Comparison of ENCODE assay signal across 9 cellular contexts in genomic region chr14:69460093-69460701, GRCh38. TPM values are rescaled to one million over a fixed set of nuclear protein-coding genes. Genes with fewer than 3 reads are reported as not detected.
DNase-seq lines count a peak whose midpoint lies in the region; TF ChIP-seq lines count a peak whose summit lies in the region.
"Had no signal": no experiment of that assay in that cellular context is flagged by ENCODE, and none has a peak within 500 bp of the region (broad histone marks: within the 10 kb centered on the region; RNA-seq: fewer than 3 reads in every experiment).

No MANE protein-coding gene starts in this region.

- WGBS in neuronal stem cell (ENCODE audit: extremely low coverage in 2 of 2, insufficient read length in 2 of 2, insufficient replicate concordance in 1 of 2), 2 donors, result no CpG with 5 or more reads among the region's 4 CpGs

- no peak overlapping the region for H3K4me3 Mint-ChIP-seq in endothelial cell (ENCODE audit: unreplicated experiment)
- H3K4me3 Mint-ChIP-seq: T-helper 1 cell treated with Interleukin-12 subunit alpha and Interleukin-12 subunit beta and Interleukin-4 antibody, amounts not matched to agents 30 μg/mL and 1 μg/mL, for 36 hours had no signal

- H3K9me3 Mint-ChIP-seq in endothelial cell (ENCODE audit: unreplicated experiment), result no peaks in the 10 kb centered on the region
- H3K9me3 Mint-ChIP-seq: T-helper 1 cell treated with Interleukin-12 subunit alpha and Interleukin-12 subunit beta and Interleukin-4 antibody, amounts not matched to agents 30 μg/mL and 1 μg/mL, for 36 hours had no signal

- no peak overlapping the region for H3K23ac ChIP-seq in neuronal stem cell (ENCODE audit: low read depth, low read length, poor library complexity)

- H3K9me3 ChIP-seq in neuronal stem cell (replicated peaks in 1 of 2; ENCODE audit: control insufficient read depth in 2 of 2, insufficient read depth in 1 of 2, low read depth in 1 of 2, low read length in 2 of 2), result no peaks in the 10 kb centered on the region

- no peaks in the 10 kb centered on the region for H3K36me3 Mint-ChIP-seq in endothelial cell (ENCODE audit: low read depth, unreplicated experiment)

- TF ChIP-seq CTCF in HL-60 (IDR thresholded peaks at IDR 0.05; ENCODE audit: insufficient read depth, low read length), result peak; percentile 29
- peak; percentile 60 for TF ChIP-seq CTCF in endothelial cell (IDR thresholded peaks at IDR 0.05; ENCODE audit: unreplicated experiment)

- H3K4me3 ChIP-seq in HL-60 (replicated peaks; ENCODE audit: insufficient read depth, low read length) (no peak overlapping the region), neuronal stem cell (ENCODE audit: low read length in 2 of 2) (no peak overlapping the region)

- H3K27me3 ChIP-seq in HL-60 (ENCODE audit: insufficient read depth, poor library complexity, severe bottlenecking) (no peaks in the 10 kb centered on the region), neuronal stem cell (ENCODE audit: control insufficient read depth in 3 of 3, insufficient read depth in 3 of 3, low read depth in 1 of 3, low read length in 3 of 3) (no peaks in the 10 kb centered on the region)

- no peak overlapping the region for H4K8ac ChIP-seq in neuronal stem cell (ENCODE audit: low read depth, low read length)

- peaks cover 9 to 61% of the 10 kb centered on the region in 2 donors for H3K36me3 ChIP-seq in neuronal stem cell (replicated peaks in 1 of 2; ENCODE audit: control insufficient read depth in 2 of 2, insufficient read depth in 2 of 2, low read length in 2 of 2)

- H2AFZ ChIP-seq in neuronal stem cell (ENCODE audit: low read length), result no peak overlapping the region

- H3K4ac ChIP-seq in neuronal stem cell (ENCODE audit: low read length), result no peak overlapping the region

- H2BK15ac ChIP-seq in neuronal stem cell (ENCODE audit: low read length), result no peak overlapping the region

- no peak overlapping the region for H2BK120ac ChIP-seq in neuronal stem cell (ENCODE audit: low read depth, low read length)

- H2BK12ac ChIP-seq in neuronal stem cell (ENCODE audit: low read length), result no peak overlapping the region

- H3K4me2 ChIP-seq in neuronal stem cell (ENCODE audit: insufficient read depth, low read length, poor library complexity, severe bottlenecking), result no peak overlapping the region

- H3K18ac ChIP-seq in neuronal stem cell (ENCODE audit: low read length), result no peak overlapping the region

- no peak overlapping the region for H3K27ac Mint-ChIP-seq in endothelial cell (ENCODE audit: unreplicated experiment)
- H3K27ac Mint-ChIP-seq: T-helper 1 cell treated with Interleukin-12 subunit alpha and Interleukin-12 subunit beta and Interleukin-4 antibody, amounts not matched to agents 30 μg/mL and 1 μg/mL, for 36 hours had no signal

- no peak overlapping the region for H3K27ac ChIP-seq in HL-60 (replicated peaks)
- no peak overlapping the region for H3K27ac ChIP-seq in neuronal stem cell (replicated peaks; ENCODE audit: low read length)

- H3K9ac ChIP-seq in neuronal stem cell (ENCODE audit: low read depth, low read length, poor library complexity), result no peak overlapping the region

- no peaks in the 10 kb centered on the region for H3K4me1 Mint-ChIP-seq in endothelial cell (ENCODE audit: unreplicated experiment)

- H2AK5ac ChIP-seq in neuronal stem cell (ENCODE audit: low read depth, low read length), result no peak overlapping the region

- H3K27me3 Mint-ChIP-seq in endothelial cell (ENCODE audit: unreplicated experiment), result no peaks in the 10 kb centered on the region

- no peak overlapping the region for H4K91ac ChIP-seq in neuronal stem cell (ENCODE audit: low read depth, low read length, poor library complexity)

- no peak overlapping the region for H2BK5ac ChIP-seq in neuronal stem cell (ENCODE audit: low read length)

- no peak overlapping the region for H3K14ac ChIP-seq in neuronal stem cell (ENCODE audit: low read length)

- no peaks in the 10 kb centered on the region for H3K79me1 ChIP-seq in neuronal stem cell (ENCODE audit: low read depth, low read length)

- H3K4me1 ChIP-seq in neuronal stem cell (ENCODE audit: control insufficient read depth in 2 of 2, insufficient read depth in 1 of 2, low read depth in 1 of 2, low read length in 2 of 2), result no peaks in the 10 kb centered on the region

- DNase-seq in D341Med (ENCODE audit: low spot score), result peak; percentile 64
- DNase-seq in HL-60 (ENCODE audit: low read depth in 1 of 2, low spot score in 1 of 2), result peak; percentile 29 to 40
- DNase-seq in NCI-H82 (lab: John Stamatoyannopoulos, UW), result peak; percentile 66
- peak; percentile 67 for DNase-seq in activated CD8-positive, alpha-beta memory T cell treated with anti-CD3 and anti-CD28 coated beads for 24 hours
- DNase-seq in endothelial cell (ENCODE audit: low spot score), result peak; percentile 56
- peak; percentile 73 for DNase-seq in mucosa of gallbladder (ENCODE audit: low spot score)
- DNase-seq in stimulated activated naive CD4-positive, alpha-beta T cell (lab: John Stamatoyannopoulos, UW), result peak in 4 of 6 experiments; percentile 3 to 39 (median 32)
- no peak for DNase-seq in neuronal stem cell (ENCODE audit: low spot score)

RNA-seq across cellular contexts. Expression of gene PLEKHD1, which starts 24.3 kb away (rescaled TPM):
- total RNA-seq in endothelial cell (ENCODE audit: unreplicated experiment) (0.80 TPM), mucosa of gallbladder (0.06 TPM)
- polyA plus RNA-seq in neuronal stem cell (2013, experiment 1 of 2), result 0.08 TPM
- polyA plus RNA-seq in neuronal stem cell (2013, experiment 2 of 2), result 0.08 TPM
